ENCODE assay signal across 10 cellular contexts in the genomic region with DNA sequence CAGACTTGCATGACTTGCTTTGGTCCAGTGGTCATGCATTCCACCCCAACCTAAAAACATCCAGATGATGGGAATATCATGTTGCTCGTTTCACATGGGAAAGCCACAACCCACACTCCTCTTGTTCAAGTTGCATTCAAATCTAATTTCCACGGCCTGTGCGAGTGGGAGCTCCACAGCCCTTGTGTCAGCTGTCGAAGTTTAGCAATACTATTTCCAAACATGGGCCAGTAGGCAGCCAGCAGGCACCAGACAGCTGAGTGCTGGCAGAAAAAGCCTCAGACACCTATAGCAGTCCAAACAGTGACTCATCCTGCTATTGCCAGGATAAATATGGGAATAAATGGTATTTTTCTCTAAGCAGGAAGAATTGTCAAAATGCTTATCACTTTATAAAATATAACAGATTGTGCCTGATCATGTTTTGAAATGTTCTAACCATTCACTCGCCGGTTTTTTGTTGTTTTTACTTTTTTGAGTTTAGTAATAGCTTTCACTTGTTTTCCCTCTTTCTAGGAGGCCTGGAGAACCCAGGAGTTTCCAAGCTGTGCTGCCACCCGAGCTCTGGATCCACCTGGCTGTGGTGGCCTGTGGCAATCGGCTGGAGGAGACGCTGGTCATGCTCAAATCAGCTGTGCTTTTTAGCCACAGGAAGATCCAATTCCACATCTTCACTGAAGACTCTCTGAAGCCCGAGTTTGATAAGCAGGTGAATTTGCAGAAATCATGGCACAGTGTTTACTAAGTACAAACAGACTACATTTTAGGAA. TPM values are rescaled to one million over a fixed set of nuclear protein-coding genes. Genes with fewer than 3 reads are reported as not detected.
A peak's percentile ranks its signal among the peaks of the same experiment; 100 is the strongest.
DNase-seq lines count a peak whose midpoint lies in the region; ATAC-seq, FAIRE-seq and TF ChIP-seq lines count a peak whose summit lies in the region.
"Had no signal": no experiment of that assay in that cellular context is flagged by ENCODE, and none has a peak within 500 bp of the region (broad histone marks: within the 10 kb centered on the region; RNA-seq: fewer than 3 reads in every experiment).

No MANE protein-coding gene starts in this region.

- FAIRE-seq in A549 (lab: Jason Lieb, UNC) = no peak
- no peak for FAIRE-seq in HTR-8/SVneo (lab: Jason Lieb, UNC)

- H3K4me3 ChIP-seq in A549 (no peak overlapping the region), fibroblast of lung (replicated peaks in 1 of 4; ENCODE audit: control extremely low read depth in 1 of 4, insufficient read depth in 1 of 4, low read depth in 3 of 4, low read length in 4 of 4) (no peak overlapping the region)

- CTCF ChIA-PET in A549 (lab: Yijun Ruan, JAX) = interaction anchor here (0.8 to 2.4 kb wide), 4 partner anchors 13 to 149 kb away, joined by 3 to 9 read pairs (median 5); a partner anchor contains a TSS

- H2AFZ ChIP-seq in fibroblast of lung (ENCODE audit: low read length) = no peak overlapping the region

- peak overlapping the region; percentile 36 to 68; a peak in 5 of 6 replicates for H3K27ac ChIP-seq in A549
- no peak overlapping the region for H3K27ac ChIP-seq in fibroblast of lung (ENCODE audit: insufficient read depth, low read length)
- H3K27ac ChIP-seq: C4-2B had no signal

- H3K4me2 ChIP-seq in A549 (peak overlapping the region; percentile 65), fibroblast of lung (ENCODE audit: extremely low read depth, insufficient read depth, low read length) (peak overlapping the region; percentile 46)

- H3K36me3 ChIP-seq in fibroblast of lung (ENCODE audit: control insufficient read depth, insufficient read depth, low read length) = no peaks in the 10 kb centered on the region

- H3K9me3 ChIP-seq in A549 = no peaks in the 10 kb centered on the region
- H3K9me3 ChIP-seq in fibroblast of lung (ENCODE audit: control insufficient read depth, insufficient read depth, low read depth, low read length) = no peaks in the 10 kb centered on the region

- TF ChIP-seq POLR2A in A549 (IDR thresholded peaks at IDR 0.05; ENCODE audit: low read length) = no peak

- no peak for TF ChIP-seq RAD21 in A549 (conservative IDR thresholded peaks at IDR 0.05 in 1 of 2, IDR thresholded peaks at IDR 0.05 in 1 of 2)

- H3K9ac ChIP-seq in fibroblast of lung (ENCODE audit: insufficient read depth, low read length) = no peak overlapping the region

- TF ChIP-seq CTCF in A549 (IDR thresholded peaks at IDR 0.05) (no peak), fibroblast of lung (conservative IDR thresholded peaks at IDR 0.05 in 1 of 2, IDR thresholded peaks at IDR 0.05 in 1 of 2; ENCODE audit: low read depth in 1 of 2, low read length in 2 of 2) (no peak)

- no peak for TF ChIP-seq EP300 in A549 (IDR thresholded peaks at IDR 0.05)

- 30% methylated on average over 10 of the region's 10 CpGs for WGBS in A549 (ENCODE audit: missing lambda C conversion rate)

- H4K20me1 ChIP-seq in fibroblast of lung (ENCODE audit: control insufficient read depth, extremely low read depth, insufficient read depth, low read length) = no peaks in the 10 kb centered on the region

- no peaks in the 10 kb centered on the region for H3K27me3 ChIP-seq in fibroblast of lung (ENCODE audit: control insufficient read depth, insufficient read depth, low read length)

- peak in 1 of 2 experiments; percentile 18 for DNase-seq in A549 (ENCODE audit: low read depth in 1 of 2, low spot score in 1 of 2)
- peak; percentile 54 for DNase-seq in NCI-H226
- peak; percentile 93 to 95 for DNase-seq in fibroblast of lung (ENCODE audit: low read depth in 2 of 2)
- peak; percentile 98 for DNase-seq in myocyte (ENCODE audit: low read depth)
- DNase-seq in HTR-8/SVneo (ENCODE audit: insufficient read length, low spot score) = no peak
- no peak for DNase-seq in NAMALWA (ENCODE audit: low spot score)
- DNase-seq: KG1 had no signal

- POLR2A ChIA-PET in A549 (lab: Yijun Ruan, JAX) = no interaction called here

- H3K4me1 ChIP-seq in A549 (peaks cover 41% of the 10 kb centered on the region), fibroblast of lung (ENCODE audit: control insufficient read depth, extremely low read depth, insufficient read depth, low read length) (peaks cover 10% of the 10 kb centered on the region)

- no peaks in the 10 kb centered on the region for H3K79me2 ChIP-seq in fibroblast of lung (ENCODE audit: control insufficient read depth, insufficient read depth, low read length)

- ATAC-seq in A549 (peak; percentile 67 to 77), GM21390 (IDR thresholded peaks at IDR 0.05; ENCODE audit: unreplicated experiment) (no peak), GM21360 (IDR thresholded peaks at IDR 0.05; ENCODE audit: unreplicated experiment) (no peak)

TF ChIP-seq in A549, 52 proteins besides CTCF, POLR2A, EP300 and RAD21:
- TF ChIP-seq RFX5 (IDR thresholded peaks at IDR 0.05) (no peak), NFE2L2 (conservative IDR thresholded peaks at IDR 0.05; ENCODE audit: low read length) (no peak), FOXS1 (CRISPR knock-in tag; IDR thresholded peaks at IDR 0.05) (no peak), JUNB (IDR thresholded peaks at IDR 0.05) (peak; percentile 34), CEBPB (IDR thresholded peaks at IDR 0.05) (peak; percentile 46 to 66; a peak in 2 of 4 replicates), FOSL2 (IDR thresholded peaks at IDR 0.05) (0 out of 2 replicates have a peak, but pooled peaks have one; percentile 52), FOSL2 (CRISPR knock-in tag; IDR thresholded peaks at IDR 0.05) (peak; percentile 66)
- TF ChIP-seq, protein P1, sequence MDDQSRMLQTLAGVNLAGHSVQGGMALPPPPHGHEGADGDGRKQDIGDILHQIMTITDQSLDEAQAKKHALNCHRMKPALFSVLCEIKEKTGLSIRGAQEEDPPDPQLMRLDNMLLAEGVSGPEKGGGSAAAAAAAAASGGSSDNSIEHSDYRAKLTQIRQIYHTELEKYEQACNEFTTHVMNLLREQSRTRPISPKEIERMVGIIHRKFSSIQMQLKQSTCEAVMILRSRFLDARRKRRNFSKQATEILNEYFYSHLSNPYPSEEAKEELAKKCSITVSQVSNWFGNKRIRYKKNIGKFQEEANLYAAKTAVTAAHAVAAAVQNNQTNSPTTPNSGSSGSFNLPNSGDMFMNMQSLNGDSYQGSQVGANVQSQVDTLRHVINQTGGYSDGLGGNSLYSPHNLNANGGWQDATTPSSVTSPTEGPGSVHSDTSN (IDR thresholded peaks at IDR 0.05) = no peak
- TF ChIP-seq, protein P2, sequence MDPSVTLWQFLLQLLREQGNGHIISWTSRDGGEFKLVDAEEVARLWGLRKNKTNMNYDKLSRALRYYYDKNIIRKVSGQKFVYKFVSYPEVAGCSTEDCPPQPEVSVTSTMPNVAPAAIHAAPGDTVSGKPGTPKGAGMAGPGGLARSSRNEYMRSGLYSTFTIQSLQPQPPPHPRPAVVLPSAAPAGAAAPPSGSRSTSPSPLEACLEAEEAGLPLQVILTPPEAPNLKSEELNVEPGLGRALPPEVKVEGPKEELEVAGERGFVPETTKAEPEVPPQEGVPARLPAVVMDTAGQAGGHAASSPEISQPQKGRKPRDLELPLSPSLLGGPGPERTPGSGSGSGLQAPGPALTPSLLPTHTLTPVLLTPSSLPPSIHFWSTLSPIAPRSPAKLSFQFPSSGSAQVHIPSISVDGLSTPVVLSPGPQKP (IDR thresholded peaks at IDR 0.05; ENCODE audit: low read depth, low read length) = no peak

RNA-seq across cellular contexts. Expression of a gene that starts 20.2 kb away (rescaled TPM):
- polyA plus RNA-seq in A549 (2011; rRNA removed) (3.2 and 3.3 TPM in 2 replicates), A549 (2017; fragmentation: RNase III; extraction: RNeasy Plus Mini Kit Qiagen cat#74134 plus additional on column Dnase treatment) (1.9 to 2.3 TPM (median 2.0 TPM) in 3 replicates), fibroblast of lung (13.7 and 25.9 TPM in 2 replicates)
- 0.96 and 1.5 TPM in 2 replicates for polyA plus RNA-seq in A549 (2012; cell fraction: cytosol; rRNA removed)
- 0.37 and 0.58 TPM in 2 replicates for polyA plus RNA-seq in A549 (2012; cell fraction: nucleus; rRNA removed)
- polyA minus RNA-seq in A549 (2011; rRNA and poly(A)+ RNA removed) = 4.2 and 6.2 TPM in 2 replicates
- total RNA-seq in fibroblast of lung (6.6 and 14.1 TPM in 2 replicates), myocyte (59.7 and 66.4 TPM in 2 replicates)
- polyA plus RNA-seq in fibroblast of lung (2012) = 5.8 and 13.3 TPM in 2 replicates
- 16.2 and 29.8 TPM in 2 replicates for polyA minus RNA-seq in fibroblast of lung (ENCODE audit: low replicate concordance)
- 46.1 TPM for polyA plus RNA-seq in myocyte (2012)

RNA-seq across cellular contexts. Expression of a gene that starts 59.8 kb away (rescaled TPM):
- polyA plus RNA-seq in A549 (2011; rRNA removed) (19.5 and 22.2 TPM in 2 replicates), A549 (2017; fragmentation: RNase III; extraction: RNeasy Plus Mini Kit Qiagen cat#74134 plus additional on column Dnase treatment) (16.4 to 18.0 TPM (median 17.1 TPM) in 3 replicates), fibroblast of lung (15.2 and 15.5 TPM in 2 replicates)
- 7.1 and 8.2 TPM in 2 replicates for polyA plus RNA-seq in A549 (2012; cell fraction: cytosol; rRNA removed)
- 4.2 and 7.1 TPM in 2 replicates for polyA plus RNA-seq in A549 (2012; cell fraction: nucleus; rRNA removed)
- 8.4 and 9.3 TPM in 2 replicates for polyA minus RNA-seq in A549 (2011; rRNA and poly(A)+ RNA removed)
- total RNA-seq in fibroblast of lung (12.2 and 15.9 TPM in 2 replicates), myocyte (24.0 and 33.4 TPM in 2 replicates)
- 12.1 and 12.4 TPM in 2 replicates for polyA plus RNA-seq in fibroblast of lung (2012)
- 3.9 and 4.7 TPM in 2 replicates for polyA minus RNA-seq in fibroblast of lung (ENCODE audit: low replicate concordance)
- 13.5 TPM for polyA plus RNA-seq in myocyte (2012)

Comparison
In these comparisons a context has a peak if more than half of its experiments do, and no peak if none do; other contexts are left out.
1. ATAC-seq: peak in A549 (2 of 2); none in GM21390 (single experiment) and GM21360 (single experiment).
2. DNase-seq: peak in NCI-H226 (single experiment), fibroblast of lung (2 of 2) and myocyte (single experiment); none in HTR-8/SVneo (single experiment) and NAMALWA (single experiment).